In the genomic region with DNA sequence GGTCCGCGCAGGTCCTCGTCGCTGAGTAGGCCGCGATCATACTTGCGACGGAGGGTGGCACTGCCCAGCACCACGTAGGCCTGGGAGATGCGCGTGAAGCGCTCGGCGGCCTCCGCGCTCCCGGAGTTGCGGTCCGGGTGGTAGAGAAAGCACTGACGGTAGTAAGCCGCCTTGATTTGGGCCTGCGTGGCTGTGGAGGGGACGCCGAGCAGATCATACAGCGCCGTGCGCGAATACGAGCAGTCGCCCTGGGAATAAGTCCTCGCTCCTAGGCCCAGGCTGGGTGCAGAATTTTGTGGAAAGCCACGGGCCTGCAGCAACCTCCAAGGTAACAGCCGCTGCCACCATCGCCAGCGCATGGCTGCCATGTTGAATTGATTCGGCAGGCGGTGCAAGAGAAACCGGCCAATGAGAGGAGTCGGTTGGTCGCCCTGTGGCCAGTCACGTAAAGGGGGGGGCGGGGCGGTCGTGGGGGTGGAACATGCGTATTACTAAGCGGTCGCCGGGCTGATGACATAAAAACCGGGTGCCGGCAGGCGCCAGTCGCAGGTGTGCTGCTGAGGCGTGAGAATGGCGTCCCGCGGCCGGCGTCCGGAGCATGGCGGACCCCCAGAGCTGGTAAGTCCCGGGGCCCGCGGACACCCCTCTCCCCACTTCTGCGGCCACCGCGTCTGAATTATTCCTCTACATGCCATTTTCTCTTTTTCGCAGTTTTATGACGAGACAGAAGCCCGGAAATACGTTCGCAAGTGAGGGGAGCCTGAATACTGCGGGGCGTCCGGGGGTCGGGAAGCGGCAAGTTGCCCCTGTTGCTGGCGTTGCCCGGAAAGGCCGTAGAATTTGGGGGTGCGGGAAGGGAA, we compare ENCODE assay signal across 1 cellular context.
TF ChIP-seq lines count a peak whose summit lies in the region.

A gene with protein sequence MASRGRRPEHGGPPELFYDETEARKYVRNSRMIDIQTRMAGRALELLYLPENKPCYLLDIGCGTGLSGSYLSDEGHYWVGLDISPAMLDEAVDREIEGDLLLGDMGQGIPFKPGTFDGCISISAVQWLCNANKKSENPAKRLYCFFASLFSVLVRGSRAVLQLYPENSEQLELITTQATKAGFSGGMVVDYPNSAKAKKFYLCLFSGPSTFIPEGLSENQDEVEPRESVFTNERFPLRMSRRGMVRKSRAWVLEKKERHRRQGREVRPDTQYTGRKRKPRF (plus strand): TSS at position 542 of the 860 bp plus-strand sequence. CDS start 29 bp downstream, at position 571.
A gene (minus strand): TSS at position 398 of the 860 bp plus-strand sequence. CDS start 30 bp downstream, at position 368.

TF ChIP-seq in neural cell, 6 proteins besides CTCF, POLR2A, EP300 and RAD21 (continued from another document):
- TF ChIP-seq, protein P1, sequence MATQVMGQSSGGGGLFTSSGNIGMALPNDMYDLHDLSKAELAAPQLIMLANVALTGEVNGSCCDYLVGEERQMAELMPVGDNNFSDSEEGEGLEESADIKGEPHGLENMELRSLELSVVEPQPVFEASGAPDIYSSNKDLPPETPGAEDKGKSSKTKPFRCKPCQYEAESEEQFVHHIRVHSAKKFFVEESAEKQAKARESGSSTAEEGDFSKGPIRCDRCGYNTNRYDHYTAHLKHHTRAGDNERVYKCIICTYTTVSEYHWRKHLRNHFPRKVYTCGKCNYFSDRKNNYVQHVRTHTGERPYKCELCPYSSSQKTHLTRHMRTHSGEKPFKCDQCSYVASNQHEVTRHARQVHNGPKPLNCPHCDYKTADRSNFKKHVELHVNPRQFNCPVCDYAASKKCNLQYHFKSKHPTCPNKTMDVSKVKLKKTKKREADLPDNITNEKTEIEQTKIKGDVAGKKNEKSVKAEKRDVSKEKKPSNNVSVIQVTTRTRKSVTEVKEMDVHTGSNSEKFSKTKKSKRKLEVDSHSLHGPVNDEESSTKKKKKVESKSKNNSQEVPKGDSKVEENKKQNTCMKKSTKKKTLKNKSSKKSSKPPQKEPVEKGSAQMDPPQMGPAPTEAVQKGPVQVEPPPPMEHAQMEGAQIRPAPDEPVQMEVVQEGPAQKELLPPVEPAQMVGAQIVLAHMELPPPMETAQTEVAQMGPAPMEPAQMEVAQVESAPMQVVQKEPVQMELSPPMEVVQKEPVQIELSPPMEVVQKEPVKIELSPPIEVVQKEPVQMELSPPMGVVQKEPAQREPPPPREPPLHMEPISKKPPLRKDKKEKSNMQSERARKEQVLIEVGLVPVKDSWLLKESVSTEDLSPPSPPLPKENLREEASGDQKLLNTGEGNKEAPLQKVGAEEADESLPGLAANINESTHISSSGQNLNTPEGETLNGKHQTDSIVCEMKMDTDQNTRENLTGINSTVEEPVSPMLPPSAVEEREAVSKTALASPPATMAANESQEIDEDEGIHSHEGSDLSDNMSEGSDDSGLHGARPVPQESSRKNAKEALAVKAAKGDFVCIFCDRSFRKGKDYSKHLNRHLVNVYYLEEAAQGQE (IDR thresholded peaks at IDR 0.05; ENCODE audit: borderline replicate concordance), result peak; percentile 88
TF ChIP-seq in neural cell: peak in this region for 5.
